Comparison of ENCODE assay signal across 8 cellular contexts in the genomic region with DNA sequence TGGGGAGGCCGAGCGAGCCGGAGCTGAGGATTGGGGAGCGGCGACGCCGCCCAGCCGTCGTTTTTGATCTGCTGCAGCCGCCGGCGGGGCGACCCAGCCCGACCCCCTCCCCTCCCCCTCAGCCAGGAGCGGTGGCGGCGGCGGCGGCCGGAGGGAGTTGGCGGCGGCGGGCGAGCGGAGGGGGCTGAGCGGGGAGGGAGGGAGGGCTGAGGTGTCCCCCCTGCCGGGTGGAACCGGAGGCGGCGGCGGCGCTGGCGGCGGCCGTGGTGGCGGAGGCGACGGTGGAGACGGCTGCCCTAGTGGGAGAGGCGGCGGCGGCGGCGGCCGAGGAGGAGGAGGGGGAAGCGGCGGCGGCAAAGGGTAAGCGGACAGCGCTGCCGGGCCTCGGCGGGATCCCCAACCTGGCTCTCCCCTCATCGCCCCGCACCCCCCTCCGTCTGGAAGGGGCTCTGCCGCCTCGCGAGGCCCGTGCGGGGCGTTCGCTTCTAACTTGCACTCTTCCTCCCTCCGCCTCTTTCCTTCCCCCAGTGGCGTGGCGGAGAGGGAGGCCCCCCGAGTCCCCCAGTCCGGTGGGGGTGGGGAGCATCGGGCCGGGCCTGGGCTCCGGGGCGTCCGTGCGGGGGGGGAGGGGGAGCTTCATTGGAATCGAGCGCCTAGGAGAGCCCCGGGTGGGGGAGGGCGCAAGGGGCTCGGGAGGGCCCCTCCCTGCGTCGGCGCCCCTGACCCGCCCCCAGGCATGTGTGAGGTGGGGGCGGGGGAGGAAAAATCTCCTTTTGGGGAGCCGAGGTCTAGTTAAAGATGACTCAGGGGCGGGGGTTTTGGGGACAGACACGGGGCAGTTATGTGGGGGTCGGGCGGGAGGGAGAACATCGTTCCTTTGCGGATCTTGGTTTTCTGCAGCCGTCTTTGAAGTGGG. TPM values are rescaled to one million over a fixed set of nuclear protein-coding genes. Genes with fewer than 3 reads are reported as not detected.
DNase-seq lines count a peak whose midpoint lies in the region; ATAC-seq lines count a peak whose summit lies in the region.

A gene with protein sequence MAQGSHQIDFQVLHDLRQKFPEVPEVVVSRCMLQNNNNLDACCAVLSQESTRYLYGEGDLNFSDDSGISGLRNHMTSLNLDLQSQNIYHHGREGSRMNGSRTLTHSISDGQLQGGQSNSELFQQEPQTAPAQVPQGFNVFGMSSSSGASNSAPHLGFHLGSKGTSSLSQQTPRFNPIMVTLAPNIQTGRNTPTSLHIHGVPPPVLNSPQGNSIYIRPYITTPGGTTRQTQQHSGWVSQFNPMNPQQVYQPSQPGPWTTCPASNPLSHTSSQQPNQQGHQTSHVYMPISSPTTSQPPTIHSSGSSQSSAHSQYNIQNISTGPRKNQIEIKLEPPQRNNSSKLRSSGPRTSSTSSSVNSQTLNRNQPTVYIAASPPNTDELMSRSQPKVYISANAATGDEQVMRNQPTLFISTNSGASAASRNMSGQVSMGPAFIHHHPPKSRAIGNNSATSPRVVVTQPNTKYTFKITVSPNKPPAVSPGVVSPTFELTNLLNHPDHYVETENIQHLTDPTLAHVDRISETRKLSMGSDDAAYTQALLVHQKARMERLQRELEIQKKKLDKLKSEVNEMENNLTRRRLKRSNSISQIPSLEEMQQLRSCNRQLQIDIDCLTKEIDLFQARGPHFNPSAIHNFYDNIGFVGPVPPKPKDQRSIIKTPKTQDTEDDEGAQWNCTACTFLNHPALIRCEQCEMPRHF (plus strand): TSS at position 57 of the 916 bp plus-strand sequence. CDS start 52,286 bp downstream, outside the sequence.

- H3K4me1 ChIP-seq in ectodermal cell (ENCODE audit: control insufficient read depth, insufficient read depth, low read length) = peaks cover 3% of the 10 kb centered on the region

- H3K27ac ChIP-seq in ectodermal cell (ENCODE audit: insufficient read depth, low read depth, low read length, poor library complexity, severe bottlenecking) = peak within 1 kb of the TSS; percentile 96

- no peaks in the 10 kb centered on the region for H3K36me3 ChIP-seq in ectodermal cell (ENCODE audit: control insufficient read depth, insufficient read depth, low read length)

- H3K9me3 ChIP-seq in ectodermal cell (ENCODE audit: control insufficient read depth, low read length) = no peaks in the 10 kb centered on the region

- WGBS in ectodermal cell, 2 experiments = 1% methylated on average over 82 to 92 of the region's 92 CpGs

- peak; percentile 62 for DNase-seq in GM03348 (ENCODE audit: low spot score)
- DNase-seq in HCEC 1CT = peak; percentile 40
- DNase-seq in NAMALWA (ENCODE audit: low spot score) = peak; percentile 72
- DNase-seq in activated CD4-positive, alpha-beta T cell treated with anti-CD3 and anti-CD28 coated beads, Interleukin-2, amount 50 U/mL, for 48 hours = peak; percentile 78 to 82
- no peak for DNase-seq in mesenteric fat pad (ENCODE audit: low spot score)
- peak; percentile 72 for DNase-seq in stimulated activated CD8-positive, alpha-beta memory T cell treated with anti-CD3 and anti-CD28 coated beads, Interleukin-12 subunit alpha, Interleukin-12 subunit beta, amount 100 ng/mL, for 4 hours (ENCODE audit: low read depth)

- peak within 1 kb of the TSS; percentile 87 for H3K4me3 ChIP-seq in ectodermal cell (ENCODE audit: insufficient read depth, low read depth, low read length)

- no peak for ATAC-seq in GM18870 (IDR thresholded peaks at IDR 0.05; ENCODE audit: unreplicated experiment)

- H3K27me3 ChIP-seq in ectodermal cell (ENCODE audit: control insufficient read depth, insufficient read depth, low read length, poor library complexity, severe bottlenecking) = no peaks in the 10 kb centered on the region

RNA-seq across cellular contexts. Expression of the gene that starts here (rescaled TPM):
- polyA plus RNA-seq in ectodermal cell (2013, experiment 1 of 4) = 70.7 TPM
- 75.9 TPM for polyA plus RNA-seq in ectodermal cell (2013, experiment 2 of 4)
- polyA plus RNA-seq in ectodermal cell (2013, experiment 3 of 4) = 65.4 TPM
- polyA plus RNA-seq in ectodermal cell (2013, experiment 4 of 4) = 73.6 TPM
- 58.3 TPM for total RNA-seq in mesenteric fat pad
